20 cellular contexts compared by ENCODE assay signal in genomic region chr3:56919797-56920195, GRCh38.
DNase-seq lines count a peak whose midpoint lies in the region; ATAC-seq and TF ChIP-seq lines count a peak whose summit lies in the region.
"Had no signal": no experiment of that assay in that cellular context is flagged by ENCODE, and none has a peak within 500 bp of the region (broad histone marks: within the 10 kb centered on the region; RNA-seq: fewer than 3 reads in every experiment).

No MANE protein-coding gene starts in this region.

- H3K27ac Mint-ChIP-seq in stimulated activated naive CD8-positive, alpha-beta T cell treated with anti-CD3 and anti-CD28 coated beads, Interleukin-15, Interleukin-2, amounts not matched to agents 100 ng/mL and 50 ng/mL, for 24 hours: peak overlapping the region; percentile 94
- H3K27ac Mint-ChIP-seq in stimulated activated naive CD8-positive, alpha-beta T cell treated with anti-CD3 and anti-CD28 coated beads, Interleukin-15, amount 100 ng/mL, for 72 hours: no peak overlapping the region
- peak overlapping the region; percentile 37 for H3K27ac Mint-ChIP-seq in activated CD8-positive, alpha-beta T cell treated with anti-CD3 and anti-CD28 coated beads, Interleukin-2, amount 10 ng/mL, durations not matched to agents 7 days and 5 days

- no peak overlapping the region for H2AFZ ChIP-seq in MM.1S (ENCODE audit: low read length)

- no peak overlapping the region for H3K4me2 ChIP-seq in MM.1S (ENCODE audit: low read depth, low read length)

- POLR2A ChIA-PET in activated CD8-positive, alpha-beta T cell treated with anti-CD3 and anti-CD28 coated beads, Interleukin-2, amount 10 ng/mL, durations not matched to agents 7 days and 5 days (lab: Charles Lee): interaction anchor here (6.8 kb wide), 1 partner anchor 120 kb away, joined by 88 read pairs; the partner anchor contains the start of gene ARHGEF3

- no peak overlapping the region for H3K4me3 ChIP-seq in MM.1S (ENCODE audit: low read length)
- H3K4me3 ChIP-seq: BLaER1 treated with 17β-estradiol and CSF1 and Interleukin-3, amounts not matched to agents 10 nM and 100 nM; testis; vagina had no signal

- H3K4me1 ChIP-seq in MM.1S (ENCODE audit: low read length): peaks cover 43% of the 10 kb centered on the region

- H3K36me3 ChIP-seq in MM.1S (replicated peaks; ENCODE audit: insufficient read depth, low read length): no peaks in the 10 kb centered on the region
- H3K36me3 ChIP-seq: BLaER1 treated with 17β-estradiol and CSF1 and Interleukin-3, amounts not matched to agents 10 nM and 100 nM; vagina had no signal

- no peak for DNase-seq in stimulated activated naive CD8-positive, alpha-beta T cell treated with anti-CD3 and anti-CD28 coated beads, Interleukin-15, amount 100 ng/mL, for 72 hours
- DNase-seq in activated CD8-positive, alpha-beta T cell treated with anti-CD3 and anti-CD28 coated beads, Interleukin-2, amount 10 ng/mL, durations not matched to agents 7 days and 5 days: no peak
- DNase-seq in globus pallidus (ENCODE audit: low spot score) (peak; percentile 74), MM.1S (no peak)
- no peak for DNase-seq in activated CD4-positive, alpha-beta T cell treated with anti-CD3 and anti-CD28 coated beads, Interleukin-2, amount 50 U/mL, for 1 hour
- DNase-seq: activated CD4-positive, alpha-beta T cell treated with anti-CD3 and anti-CD28 coated beads for 1 hour; activated gamma-delta T cell; aorta; H7; midbrain; NCI-H1417 treated with DMSO at 0.1 percent for 48 hours; NCI-H524 treated with DMSO at 0.1 percent for 48 hours; testis had no signal

- H3K9me3 ChIP-seq in MM.1S (replicated peaks; ENCODE audit: insufficient read depth, low read length): no peaks in the 10 kb centered on the region
- H3K9me3 ChIP-seq: BLaER1 treated with 17β-estradiol and CSF1 and Interleukin-3, amounts not matched to agents 10 nM and 100 nM; testis; vagina had no signal

- H3K9ac ChIP-seq in MM.1S (ENCODE audit: low read length): no peak overlapping the region
- H3K9ac ChIP-seq: BLaER1 treated with 17β-estradiol and CSF1 and Interleukin-3, amounts not matched to agents 10 nM and 100 nM had no signal

- TF ChIP-seq CTCF in MM.1S (IDR thresholded peaks at IDR 0.05; ENCODE audit: low read length): no peak

- H4K20me1 ChIP-seq in MM.1S (ENCODE audit: insufficient read depth, low read length): no peaks in the 10 kb centered on the region
- H4K20me1 ChIP-seq: BLaER1 treated with 17β-estradiol and CSF1 and Interleukin-3, amounts not matched to agents 10 nM and 100 nM had no signal

- no peaks in the 10 kb centered on the region for H3K9me2 ChIP-seq in MM.1S (replicated peaks; ENCODE audit: insufficient read depth, low read length)

- peak overlapping the region; percentile 53 for H3K27ac ChIP-seq in temporal lobe (ENCODE audit: low read depth, low read length)
- H3K27ac ChIP-seq in MM.1S (ENCODE audit: low read length): no peak overlapping the region
- H3K27ac ChIP-seq: BLaER1 treated with 17β-estradiol and CSF1 and Interleukin-3, amounts not matched to agents 10 nM and 100 nM; RWPE1; testis; vagina had no signal

- H3K36me3 Mint-ChIP-seq in stimulated activated naive CD8-positive, alpha-beta T cell treated with anti-CD3 and anti-CD28 coated beads, Interleukin-15, Interleukin-2, amounts not matched to agents 100 ng/mL and 50 ng/mL, for 24 hours (ENCODE audit: low read depth): no peaks in the 10 kb centered on the region
- peaks cover 5% of the 10 kb centered on the region for H3K36me3 Mint-ChIP-seq in activated CD8-positive, alpha-beta T cell treated with anti-CD3 and anti-CD28 coated beads, Interleukin-2, amount 10 ng/mL, durations not matched to agents 7 days and 5 days (ENCODE audit: low read depth)

- H3F3A ChIP-seq in MM.1S (ENCODE audit: insufficient read depth, low read length): peaks cover 51% of the 10 kb centered on the region

- no peak overlapping the region for H3K4me3 Mint-ChIP-seq in stimulated activated naive CD8-positive, alpha-beta T cell treated with anti-CD3 and anti-CD28 coated beads, Interleukin-15, Interleukin-2, amounts not matched to agents 100 ng/mL and 50 ng/mL, for 24 hours
- H3K4me3 Mint-ChIP-seq in stimulated activated naive CD8-positive, alpha-beta T cell treated with anti-CD3 and anti-CD28 coated beads, Interleukin-15, amount 100 ng/mL, for 72 hours: no peak overlapping the region
- no peak overlapping the region for H3K4me3 Mint-ChIP-seq in activated CD8-positive, alpha-beta T cell treated with anti-CD3 and anti-CD28 coated beads, Interleukin-2, amount 10 ng/mL, durations not matched to agents 7 days and 5 days

- no peaks in the 10 kb centered on the region for H3K27me3 Mint-ChIP-seq in stimulated activated naive CD8-positive, alpha-beta T cell treated with anti-CD3 and anti-CD28 coated beads, Interleukin-15, Interleukin-2, amounts not matched to agents 100 ng/mL and 50 ng/mL, for 24 hours
- no peaks in the 10 kb centered on the region for H3K27me3 Mint-ChIP-seq in stimulated activated naive CD8-positive, alpha-beta T cell treated with anti-CD3 and anti-CD28 coated beads, Interleukin-15, amount 100 ng/mL, for 72 hours
- no peaks in the 10 kb centered on the region for H3K27me3 Mint-ChIP-seq in activated CD8-positive, alpha-beta T cell treated with anti-CD3 and anti-CD28 coated beads, Interleukin-2, amount 10 ng/mL, durations not matched to agents 7 days and 5 days (ENCODE audit: low read depth)

- H3K27me3 ChIP-seq in MM.1S (replicated peaks; ENCODE audit: insufficient read depth, low read length): no peaks in the 10 kb centered on the region
- H3K27me3 ChIP-seq: testis, vagina had no signal

- CTCF ChIA-PET in activated CD8-positive, alpha-beta T cell treated with anti-CD3 and anti-CD28 coated beads, Interleukin-2, amount 10 ng/mL, durations not matched to agents 7 days and 5 days (lab: Charles Lee): no interaction called here

- peaks cover 95% of the 10 kb centered on the region for H3K4me1 Mint-ChIP-seq in stimulated activated naive CD8-positive, alpha-beta T cell treated with anti-CD3 and anti-CD28 coated beads, Interleukin-15, Interleukin-2, amounts not matched to agents 100 ng/mL and 50 ng/mL, for 24 hours (ENCODE audit: low read depth)
- peaks cover 92% of the 10 kb centered on the region for H3K4me1 Mint-ChIP-seq in stimulated activated naive CD8-positive, alpha-beta T cell treated with anti-CD3 and anti-CD28 coated beads, Interleukin-15, amount 100 ng/mL, for 72 hours
- peaks cover 79% of the 10 kb centered on the region for H3K4me1 Mint-ChIP-seq in activated CD8-positive, alpha-beta T cell treated with anti-CD3 and anti-CD28 coated beads, Interleukin-2, amount 10 ng/mL, durations not matched to agents 7 days and 5 days (ENCODE audit: low read depth)

- no peak for ATAC-seq in stimulated activated naive CD8-positive, alpha-beta T cell treated with anti-CD3 and anti-CD28 coated beads, Interleukin-15, amount 100 ng/mL, for 72 hours
- ATAC-seq in activated CD8-positive, alpha-beta T cell treated with anti-CD3 and anti-CD28 coated beads, Interleukin-2, amount 10 ng/mL, durations not matched to agents 7 days and 5 days: no peak
- no peak for ATAC-seq in HG03442 (IDR thresholded peaks at IDR 0.05; ENCODE audit: unreplicated experiment)
- ATAC-seq: left lobe of liver had no signal

- H3K79me2 ChIP-seq in MM.1S (ENCODE audit: low read length): peaks cover 9% of the 10 kb centered on the region; the same call in 1 of the 2 replicates

- no peaks in the 10 kb centered on the region for H3K9me3 Mint-ChIP-seq in stimulated activated naive CD8-positive, alpha-beta T cell treated with anti-CD3 and anti-CD28 coated beads, Interleukin-15, Interleukin-2, amounts not matched to agents 100 ng/mL and 50 ng/mL, for 24 hours
- H3K9me3 Mint-ChIP-seq in stimulated activated naive CD8-positive, alpha-beta T cell treated with anti-CD3 and anti-CD28 coated beads, Interleukin-15, amount 100 ng/mL, for 72 hours: no peaks in the 10 kb centered on the region
- H3K9me3 Mint-ChIP-seq in activated CD8-positive, alpha-beta T cell treated with anti-CD3 and anti-CD28 coated beads, Interleukin-2, amount 10 ng/mL, durations not matched to agents 7 days and 5 days (ENCODE audit: insufficient read depth): no peaks in the 10 kb centered on the region

Comparison
In these comparisons a context has a peak if more than half of its experiments do, and no peak if none do; other contexts are left out.
1. H3K27ac Mint-ChIP-seq: peak in stimulated activated naive CD8-positive, alpha-beta T cell treated with anti-CD3 and anti-CD28 coated beads, Interleukin-15, Interleukin-2, amounts not matched to agents 100 ng/mL and 50 ng/mL, for 24 hours (single experiment) and activated CD8-positive, alpha-beta T cell treated with anti-CD3 and anti-CD28 coated beads, Interleukin-2, amount 10 ng/mL, durations not matched to agents 7 days and 5 days (single experiment); none in stimulated activated naive CD8-positive, alpha-beta T cell treated with anti-CD3 and anti-CD28 coated beads, Interleukin-15, amount 100 ng/mL, for 72 hours (0 of 2).